1 cellular context compared by ENCODE assay signal in genomic region chr11:18749681-18750319, GRCh38.
A peak's percentile ranks its signal among the peaks of the same experiment; 100 is the strongest.
TF ChIP-seq lines count a peak whose summit lies in the region.

No MANE protein-coding gene starts in this region.

TF ChIP-seq in HepG2, 621 proteins besides CTCF, POLR2A, EP300 and RAD21 (continued from another document and continues in another):
- TF ChIP-seq E2F2 (CRISPR knock-in tag; IDR thresholded peaks at IDR 0.05; ENCODE audit: borderline replicate concordance) (no peak), ZNF709 (CRISPR knock-in tag; IDR thresholded peaks at IDR 0.05) (no peak), FOXO1 (CRISPR knock-in tag; IDR thresholded peaks at IDR 0.05) (0 out of 2 replicates have a peak, but pooled peaks have one; percentile 20), ZMYM4 (CRISPR knock-in tag; IDR thresholded peaks at IDR 0.05) (no peak), ZFY (CRISPR knock-in tag; IDR thresholded peaks at IDR 0.05) (no peak), ADNP (CRISPR knock-in tag; IDR thresholded peaks at IDR 0.05) (no peak), MEF2D (CRISPR knock-in tag; IDR thresholded peaks at IDR 0.05) (no peak), ZNF841 (CRISPR knock-in tag; IDR thresholded peaks at IDR 0.05; ENCODE audit: borderline replicate concordance) (no peak), ZNF274 (CRISPR knock-in tag; IDR thresholded peaks at IDR 0.05) (no peak), CERS6 (CRISPR knock-in tag; IDR thresholded peaks at IDR 0.05) (no peak), DNMT1 (CRISPR knock-in tag; IDR thresholded peaks at IDR 0.05) (no peak), ZBTB2 (CRISPR knock-in tag; IDR thresholded peaks at IDR 0.05; ENCODE audit: low read depth) (no peak), HMG20B (CRISPR knock-in tag; conservative IDR thresholded peaks at IDR 0.05) (no peak), ZNF101 (CRISPR knock-in tag; IDR thresholded peaks at IDR 0.05; ENCODE audit: borderline replicate concordance, low read depth) (no peak), MLLT10 (CRISPR knock-in tag; IDR thresholded peaks at IDR 0.05) (no peak), TBL1XR1 (IDR thresholded peaks at IDR 0.05; ENCODE audit: borderline replicate concordance, low read length, partially characterized antibody) (no peak), HBP1 (CRISPR knock-in tag; IDR thresholded peaks at IDR 0.05; ENCODE audit: low read depth) (no peak), ZNF777 (CRISPR knock-in tag; IDR thresholded peaks at IDR 0.05) (no peak), ZNF552 (CRISPR knock-in tag; IDR thresholded peaks at IDR 0.05; ENCODE audit: borderline replicate concordance) (no peak), ZKSCAN8 (CRISPR knock-in tag; IDR thresholded peaks at IDR 0.05; ENCODE audit: borderline replicate concordance) (no peak), ZNF790 (CRISPR knock-in tag; IDR thresholded peaks at IDR 0.05; ENCODE audit: borderline replicate concordance) (no peak), ZNF124 (CRISPR knock-in tag; IDR thresholded peaks at IDR 0.05) (no peak), SIN3A (IDR thresholded peaks at IDR 0.05; ENCODE audit: borderline replicate concordance, low read depth, low read length) (no peak), GABPA (IDR thresholded peaks at IDR 0.05; ENCODE audit: low read depth, low read length) (peak; percentile 32; the same call in 1 of the 2 replicates), GABPA (CRISPR knock-in tag; IDR thresholded peaks at IDR 0.05; ENCODE audit: low read depth) (peak; percentile 88), U2AF2 (IDR thresholded peaks at IDR 0.05; ENCODE audit: low read depth, low read length) (no peak), ZNF350 (CRISPR knock-in tag; IDR thresholded peaks at IDR 0.05; ENCODE audit: borderline replicate concordance, low read depth) (no peak), AGO2 (optimal IDR thresholded peaks at IDR 0.05; ENCODE audit: low read depth, low read length) (no peak), TMF1 (CRISPR knock-in tag; IDR thresholded peaks at IDR 0.05; ENCODE audit: low read depth) (no peak), GPN1 (CRISPR knock-in tag; IDR thresholded peaks at IDR 0.05; ENCODE audit: borderline replicate concordance) (no peak), FOXJ3 (CRISPR knock-in tag; IDR thresholded peaks at IDR 0.05; ENCODE audit: borderline replicate concordance) (no peak), ARNT2 (CRISPR knock-in tag; IDR thresholded peaks at IDR 0.05; ENCODE audit: low read depth) (no peak), ZNF550 (CRISPR knock-in tag; IDR thresholded peaks at IDR 0.05; ENCODE audit: borderline replicate concordance) (no peak), HNF1A (IDR thresholded peaks at IDR 0.05; ENCODE audit: low read depth) (no peak), HNF1A (CRISPR knock-in tag; IDR thresholded peaks at IDR 0.05; ENCODE audit: borderline replicate concordance) (no peak), PATZ1 (CRISPR knock-in tag; IDR thresholded peaks at IDR 0.05) (no peak), ZNF569 (CRISPR knock-in tag; IDR thresholded peaks at IDR 0.05; ENCODE audit: borderline replicate concordance) (no peak), THAP11 (CRISPR knock-in tag; IDR thresholded peaks at IDR 0.05) (no peak), EED (CRISPR knock-in tag; IDR thresholded peaks at IDR 0.05) (no peak), CCAR2 (optimal IDR thresholded peaks at IDR 0.05; ENCODE audit: low read depth, low read length) (no peak), ZNF232 (CRISPR knock-in tag; IDR thresholded peaks at IDR 0.05; ENCODE audit: borderline replicate concordance) (no peak), ZNF451 (CRISPR knock-in tag; IDR thresholded peaks at IDR 0.05) (no peak), AHDC1 (CRISPR knock-in tag; IDR thresholded peaks at IDR 0.05; ENCODE audit: borderline replicate concordance) (no peak)
